ENCODE assay signal across 8 cellular contexts in the genomic region with DNA sequence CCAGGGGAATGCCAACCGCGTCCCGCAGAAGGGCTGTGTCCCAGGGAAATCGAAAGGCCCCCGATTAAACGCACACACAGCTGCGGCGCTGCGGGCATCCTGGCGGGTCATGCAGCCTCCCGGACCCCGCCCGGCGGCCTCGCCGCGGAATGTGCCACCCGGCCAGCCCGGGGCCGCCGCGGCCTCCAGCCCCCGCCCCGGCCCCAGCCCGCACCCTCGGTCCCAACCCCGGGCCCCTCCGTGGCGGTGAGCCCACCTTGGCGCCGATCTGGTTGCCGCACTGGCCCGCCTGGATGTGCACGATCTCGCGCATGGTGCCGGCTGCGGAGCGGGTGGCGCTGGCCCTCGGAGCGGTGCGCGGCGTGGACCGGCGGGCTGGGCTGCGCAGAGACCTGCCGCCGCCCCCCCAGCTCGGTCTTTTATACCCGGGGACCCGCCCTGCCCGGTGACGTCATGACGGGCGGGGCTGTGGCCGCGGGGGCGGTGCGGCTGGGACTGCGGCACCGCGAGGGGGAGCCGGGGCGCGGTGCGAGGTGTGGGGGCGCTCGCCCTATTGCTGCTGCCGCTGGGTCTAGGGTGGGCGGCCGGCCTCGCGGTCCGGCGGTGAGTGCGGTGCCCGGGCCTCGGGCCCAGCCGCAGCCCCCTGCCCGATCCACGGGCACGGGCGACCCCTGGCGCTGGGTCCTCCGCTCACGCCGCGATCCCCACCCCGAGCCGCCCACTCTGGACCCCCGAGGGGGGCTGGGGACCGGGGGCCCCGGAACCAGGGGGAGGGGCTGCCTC. TPM values are rescaled to one million over a fixed set of nuclear protein-coding genes. Genes with fewer than 3 reads are reported as not detected.
DNase-seq lines count a peak whose midpoint lies in the region; ATAC-seq and TF ChIP-seq lines count a peak whose summit lies in the region.

A gene (minus strand): TSS at position 394 of the 783 bp plus-strand sequence. CDS start 81 bp downstream, at position 313.

- no peaks in the 10 kb centered on the region for H3K9me2 ChIP-seq in Karpas-422 (replicated peaks; ENCODE audit: insufficient read depth, low read length)

- intact Hi-C loops in uterus (cut with DNase I; ENCODE audit: low total_unique reads): no loop called here

- H3K4me3 ChIP-seq in Karpas-422 (ENCODE audit: low read length) (peak within 1 kb of the TSS; percentile 69), right atrium auricular region (peak within 1 kb of the TSS; percentile 90 to 98), uterus (peak within 1 kb of the TSS; percentile 56 to 82)

- H3K79me2 ChIP-seq in Karpas-422 (ENCODE audit: low read length): no peaks in the 10 kb centered on the region

- H3K9me3 Mint-ChIP-seq in T-helper 1 cell treated with Interleukin-12 subunit alpha and Interleukin-12 subunit beta and Interleukin-4 antibody, amounts not matched to agents 30 μg/mL and 1 μg/mL, for 36 hours: peaks cover 4% of the 10 kb centered on the region

- H2AFZ ChIP-seq in Karpas-422 (ENCODE audit: low read length): peak within 1 kb of the TSS; percentile 84

- ATAC-seq in GM21737 (IDR thresholded peaks at IDR 0.05; ENCODE audit: unreplicated experiment): peak; percentile 78

- TF ChIP-seq CTCF in right atrium auricular region (IDR thresholded peaks at IDR 0.05) (peak; percentile 56 to 67), uterus (IDR thresholded peaks at IDR 0.05) (peak in 3 of 4 experiments; percentile 54 to 78 (median 71))

- H3K4me2 ChIP-seq in Karpas-422 (ENCODE audit: low read depth, low read length, poor library complexity, severe bottlenecking): peak within 1 kb of the TSS; percentile 68

- H3K9me3 ChIP-seq in Karpas-422 (ENCODE audit: low read length): no peaks in the 10 kb centered on the region
- no peaks in the 10 kb centered on the region for H3K9me3 ChIP-seq in right atrium auricular region
- no peaks in the 10 kb centered on the region for H3K9me3 ChIP-seq in uterus

- H3K27ac Mint-ChIP-seq in T-helper 1 cell treated with Interleukin-12 subunit alpha and Interleukin-12 subunit beta and Interleukin-4 antibody, amounts not matched to agents 30 μg/mL and 1 μg/mL, for 36 hours: peak within 1 kb of the TSS; percentile 73

- peaks cover 16% of the 10 kb centered on the region for H3K4me1 ChIP-seq in Karpas-422 (ENCODE audit: low read length)
- H3K4me1 ChIP-seq in right atrium auricular region: peaks cover 0 to 26% of the 10 kb centered on the region in 2 donors
- H3K4me1 ChIP-seq in uterus: no peaks in the 10 kb centered on the region

- peak; percentile 98 to 99 for TF ChIP-seq POLR2A in uterus (IDR thresholded peaks at IDR 0.05)

- H3K4me1 Mint-ChIP-seq in T-helper 1 cell treated with Interleukin-12 subunit alpha and Interleukin-12 subunit beta and Interleukin-4 antibody, amounts not matched to agents 30 μg/mL and 1 μg/mL, for 36 hours (ENCODE audit: low read depth): peaks cover 11% of the 10 kb centered on the region

- H3K36me3 ChIP-seq in Karpas-422 (ENCODE audit: insufficient read depth, low read length) (no peaks in the 10 kb centered on the region), right atrium auricular region (peaks cover 7% of the 10 kb centered on the region), uterus (no peaks in the 10 kb centered on the region)

- H3K4me3 Mint-ChIP-seq in T-helper 1 cell treated with Interleukin-12 subunit alpha and Interleukin-12 subunit beta and Interleukin-4 antibody, amounts not matched to agents 30 μg/mL and 1 μg/mL, for 36 hours: peak within 1 kb of the TSS; percentile 83

- H3K9ac ChIP-seq in Karpas-422 (ENCODE audit: low read length): peak within 1 kb of the TSS; percentile 59

- H3K27me3 Mint-ChIP-seq in T-helper 1 cell treated with Interleukin-12 subunit alpha and Interleukin-12 subunit beta and Interleukin-4 antibody, amounts not matched to agents 30 μg/mL and 1 μg/mL, for 36 hours (ENCODE audit: low read depth): peaks cover 48% of the 10 kb centered on the region

- peaks cover 7% of the 10 kb centered on the region for H3K36me3 Mint-ChIP-seq in T-helper 1 cell treated with Interleukin-12 subunit alpha and Interleukin-12 subunit beta and Interleukin-4 antibody, amounts not matched to agents 30 μg/mL and 1 μg/mL, for 36 hours (ENCODE audit: low read depth)

- in situ Hi-C loops in G401 (cut with HindIII; ENCODE audit: low sequenced_read_pairs): no loop called here

- H3K27ac ChIP-seq in Karpas-422 (ENCODE audit: low read length) (no peak within 1 kb of the TSS), right atrium auricular region (peak within 1 kb of the TSS; percentile 95 to 100), uterus (peak within 1 kb of the TSS; percentile 93 to 99)

- no peaks in the 10 kb centered on the region for H4K20me1 ChIP-seq in Karpas-422 (ENCODE audit: insufficient read depth, low read depth, low read length)

- DNase-seq in G401 (ENCODE audit: low spot score): peak; percentile 89
- DNase-seq in Karpas-422: peak; percentile 88
- DNase-seq in amygdala (lab: John Stamatoyannopoulos, UW): peak in 51 of 56 donors; percentile 24 to 85 (median 67)
- DNase-seq in right atrium auricular region (ENCODE audit: low spot score): peak; percentile 86
- peak; percentile 86 for DNase-seq in putamen (ENCODE audit: low spot score)
- DNase-seq in uterus: peak; percentile 81 to 85

- no peaks in the 10 kb centered on the region for H3K27me3 ChIP-seq in Karpas-422 (ENCODE audit: low read length)
- H3K27me3 ChIP-seq in right atrium auricular region: no peaks in the 10 kb centered on the region
- no peaks in the 10 kb centered on the region for H3K27me3 ChIP-seq in uterus

RNA-seq across cellular contexts. Expression of the gene that starts here (rescaled TPM):
- 169 and 184 TPM in 2 replicates for total RNA-seq in G401 (2014; rRNA removed; shearing (Covaris generic))
- total RNA-seq in Karpas-422 (2014; rRNA removed; shearing (Covaris generic); ENCODE audit: low replicate concordance): 0.51 TPM in 1 of 2 replicates, not detected in the other
- 10 to 100 TPM; 33.8 to 42.2 TPM for total RNA-seq in right atrium auricular region
- total RNA-seq in uterus: 100 to 1,000 TPM in 1 of 4 donors, 10 to 100 TPM in 3; 21.5 to 100 (median 59.0) TPM

Comparison
In these comparisons a context has a peak if more than half of its experiments do, and no peak if none do; other contexts are left out.
1. RNA of the gene that starts here (total RNA-seq): 169 to 184 TPM in G401, 21.5 to 100 TPM in uterus and 33.8 to 42.2 TPM in right atrium auricular region; 0.51 TPM in Karpas-422; every median in the first group is over 10 times any median in the second.
2. Peak in DNase-seq, H3K4me3 ChIP-seq, H3K9ac ChIP-seq and H3K4me2 ChIP-seq in Karpas-422; RNA of the gene not detected or under 1 TPM.
3. Peak in every context shown above with its lines, with median percentiles within 50 percentile points of each other: DNase-seq and H3K4me3 ChIP-seq.